ENCODE assay signal across 15 cellular contexts in the genomic region with DNA sequence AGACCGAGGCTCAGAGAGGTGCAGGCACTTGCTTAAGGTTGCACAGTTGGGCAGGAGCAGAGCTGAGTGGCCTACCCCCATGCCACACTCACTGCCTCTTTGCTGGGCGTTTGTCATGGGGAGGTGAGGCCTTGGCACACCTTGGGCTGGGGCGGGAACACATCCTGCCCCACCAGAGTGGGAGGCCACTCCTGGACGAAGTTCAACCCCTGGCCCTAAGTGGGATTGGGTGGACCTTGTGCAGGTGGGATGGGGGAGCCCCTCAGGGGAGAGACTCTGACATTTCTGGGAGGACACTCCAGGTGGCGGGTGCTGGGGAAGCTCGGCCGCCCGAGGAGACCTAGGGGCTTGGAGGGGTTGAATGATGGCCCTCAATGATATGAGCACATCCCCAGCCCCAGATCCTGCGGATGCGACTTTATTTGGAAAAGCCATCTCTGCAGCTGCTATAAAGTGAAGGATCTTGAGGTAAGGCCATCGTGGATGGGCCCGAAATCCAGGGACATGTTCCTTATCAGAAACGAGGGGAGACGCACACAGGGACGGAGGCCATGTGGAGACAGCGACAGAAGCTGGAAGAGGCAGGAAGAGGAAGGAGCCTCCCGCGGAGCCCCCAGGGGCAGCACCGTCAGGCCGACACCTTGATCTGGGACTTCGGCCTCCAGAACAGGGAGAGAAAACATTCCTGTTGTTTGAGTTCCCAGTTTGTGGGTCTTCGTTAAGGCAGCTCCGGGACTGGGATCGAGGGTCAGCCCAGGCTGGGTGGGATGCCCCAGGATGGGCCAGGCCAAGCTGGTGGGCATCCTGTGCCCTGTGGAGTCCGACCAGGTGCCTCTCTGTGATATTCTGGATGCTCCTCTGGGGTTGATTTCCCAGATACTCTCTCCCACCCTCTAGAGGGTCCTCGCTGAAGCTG.
DNase-seq lines count a peak whose midpoint lies in the region; FAIRE-seq and TF ChIP-seq lines count a peak whose summit lies in the region.
"Had no signal": no experiment of that assay in that cellular context is flagged by ENCODE, and none has a peak within 500 bp of the region (broad histone marks: within the 10 kb centered on the region; RNA-seq: fewer than 3 reads in every experiment).

No MANE protein-coding gene starts in this region.

- no peak overlapping the region for H2AFZ ChIP-seq in osteoblast (ENCODE audit: low read length)

- H3K9me3 Mint-ChIP-seq in activated naive CD4-positive, alpha-beta T cell treated with anti-CD3 and anti-CD28 coated beads, Interleukin-2, amount 50 U/mL, for 24 hours: no peaks in the 10 kb centered on the region
- H3K9me3 Mint-ChIP-seq in activated naive CD4-positive, alpha-beta T cell treated with anti-CD3 and anti-CD28 coated beads for 36 hours: no peaks in the 10 kb centered on the region
- no peaks in the 10 kb centered on the region for H3K9me3 Mint-ChIP-seq in Calu3 (ENCODE audit: low read depth, unreplicated experiment)
- H3K9me3 Mint-ChIP-seq: CD4-positive, alpha-beta T cell; IgD-negative memory B cell had no signal

- H3K4me2 ChIP-seq in BLaER1 treated with 17β-estradiol and CSF1 and Interleukin-3, amounts not matched to agents 10 nM and 100 nM: peak overlapping the region; percentile 47 to 94 (median 87)
- H3K4me2 ChIP-seq in osteoblast (ENCODE audit: insufficient read depth, low read length): no peak overlapping the region

- H3K4me1 Mint-ChIP-seq in activated naive CD4-positive, alpha-beta T cell treated with anti-CD3 and anti-CD28 coated beads, Interleukin-2, amount 50 U/mL, for 24 hours: no peaks in the 10 kb centered on the region
- H3K4me1 Mint-ChIP-seq in activated naive CD4-positive, alpha-beta T cell treated with anti-CD3 and anti-CD28 coated beads for 36 hours (ENCODE audit: low read depth): no peaks in the 10 kb centered on the region
- no peaks in the 10 kb centered on the region for H3K4me1 Mint-ChIP-seq in Calu3 (ENCODE audit: low read depth, unreplicated experiment)

- no peaks in the 10 kb centered on the region for H3K36me3 ChIP-seq in BLaER1 treated with 17β-estradiol and CSF1 and Interleukin-3, amounts not matched to agents 10 nM and 100 nM
- H3K36me3 ChIP-seq in kidney (ENCODE audit: control insufficient read depth in 1 of 2, insufficient read depth in 2 of 2, low read length in 2 of 2): no peaks in the 10 kb centered on the region
- no peaks in the 10 kb centered on the region for H3K36me3 ChIP-seq in osteoblast (ENCODE audit: insufficient read depth, low read length)

- H3K27ac Mint-ChIP-seq in activated naive CD4-positive, alpha-beta T cell treated with anti-CD3 and anti-CD28 coated beads, Interleukin-2, amount 50 U/mL, for 24 hours: peak overlapping the region; percentile 13
- H3K27ac Mint-ChIP-seq in activated naive CD4-positive, alpha-beta T cell treated with anti-CD3 and anti-CD28 coated beads for 36 hours: no peak overlapping the region
- H3K27ac Mint-ChIP-seq in Calu3 (ENCODE audit: unreplicated experiment): no peak overlapping the region
- H3K27ac Mint-ChIP-seq: CD4-positive, alpha-beta T cell; IgD-negative memory B cell had no signal

- H3K9ac ChIP-seq in BLaER1 treated with 17β-estradiol and CSF1 and Interleukin-3, amounts not matched to agents 10 nM and 100 nM: no peak overlapping the region; a peak in 3 of 22 replicates
- H3K9ac ChIP-seq in kidney (ENCODE audit: low read length in 2 of 2): no peak overlapping the region

- TF ChIP-seq CTCF in kidney (IDR thresholded peaks at IDR 0.05; ENCODE audit: borderline replicate concordance, extremely low read depth, insufficient read depth) (no peak), osteoblast (IDR thresholded peaks at IDR 0.05; ENCODE audit: extremely low read depth, low read depth, low read length) (no peak), Calu3 (IDR thresholded peaks at IDR 0.05; ENCODE audit: unreplicated experiment) (no peak)

- H3K4me3 Mint-ChIP-seq in activated naive CD4-positive, alpha-beta T cell treated with anti-CD3 and anti-CD28 coated beads, Interleukin-2, amount 50 U/mL, for 24 hours: no peak overlapping the region
- no peak overlapping the region for H3K4me3 Mint-ChIP-seq in activated naive CD4-positive, alpha-beta T cell treated with anti-CD3 and anti-CD28 coated beads for 36 hours
- H3K4me3 Mint-ChIP-seq in Calu3 (ENCODE audit: low read depth, unreplicated experiment): no peak overlapping the region
- H3K4me3 Mint-ChIP-seq: CD4-positive, alpha-beta T cell had no signal

- intact Hi-C loops in activated naive CD4-positive, alpha-beta T cell treated with anti-CD3 and anti-CD28 coated beads for 36 hours (cut with micrococcal nuclease): no loop called here
- intact Hi-C loops in kidney (cut with DNase I) (no loop called here), Calu3 (cut with micrococcal nuclease; ENCODE audit: unreplicated experiment) (no loop called here)

- no peak overlapping the region for H3K4me3 ChIP-seq in BLaER1 treated with 17β-estradiol and CSF1 and Interleukin-3, amounts not matched to agents 10 nM and 100 nM
- H3K4me3 ChIP-seq in kidney (ENCODE audit: low read length in 2 of 2) (no peak overlapping the region), osteoblast (ENCODE audit: insufficient read depth, low read length) (no peak overlapping the region)
- H3K4me3 ChIP-seq: GM12878 had no signal

- CTCF ChIA-PET in activated naive CD4-positive, alpha-beta T cell treated with anti-CD3 and anti-CD28 coated beads for 36 hours (lab: Charles Lee): no interaction called here
- CTCF ChIA-PET in Calu3 (lab: Charles Lee): no interaction called here

- no peaks in the 10 kb centered on the region for H3K79me2 ChIP-seq in osteoblast (ENCODE audit: insufficient read depth, low read length)

- H3K36me3 Mint-ChIP-seq in activated naive CD4-positive, alpha-beta T cell treated with anti-CD3 and anti-CD28 coated beads, Interleukin-2, amount 50 U/mL, for 24 hours: no peaks in the 10 kb centered on the region
- H3K36me3 Mint-ChIP-seq in activated naive CD4-positive, alpha-beta T cell treated with anti-CD3 and anti-CD28 coated beads for 36 hours (ENCODE audit: low read depth): no peaks in the 10 kb centered on the region
- H3K36me3 Mint-ChIP-seq in Calu3 (ENCODE audit: insufficient read depth, unreplicated experiment): no peaks in the 10 kb centered on the region

- DNase-seq in activated naive CD4-positive, alpha-beta T cell treated with anti-CD3 and anti-CD28 coated beads for 36 hours: no peak
- DNase-seq in kidney (peak; percentile 55), osteoblast (ENCODE audit: insufficient read length, low spot score, missing footprints) (peak; percentile 81), Calu3 (no peak), NCI-H510A (lab: John Stamatoyannopoulos, UW) (no peak)
- DNase-seq: C1 segment of cervical spinal cord; CD4-positive, alpha-beta T cell; DMS79 had no signal

- peaks cover 4% of the 10 kb centered on the region for H3K27me3 Mint-ChIP-seq in activated naive CD4-positive, alpha-beta T cell treated with anti-CD3 and anti-CD28 coated beads, Interleukin-2, amount 50 U/mL, for 24 hours
- H3K27me3 Mint-ChIP-seq in activated naive CD4-positive, alpha-beta T cell treated with anti-CD3 and anti-CD28 coated beads for 36 hours (ENCODE audit: low read depth): no peaks in the 10 kb centered on the region
- H3K27me3 Mint-ChIP-seq in Calu3 (ENCODE audit: unreplicated experiment): peaks cover 31% of the 10 kb centered on the region
- H3K27me3 Mint-ChIP-seq: CD4-positive, alpha-beta T cell had no signal

- peaks cover 67 to 89% (median 78%) of the 10 kb centered on the region in 10 experiments for H3K4me1 ChIP-seq in BLaER1 treated with 17β-estradiol and CSF1 and Interleukin-3, amounts not matched to agents 10 nM and 100 nM
- H3K4me1 ChIP-seq in kidney (ENCODE audit: control insufficient read depth in 1 of 2, insufficient read depth in 1 of 2, low read depth in 1 of 2, low read length in 2 of 2) (no peaks in the 10 kb centered on the region), osteoblast (ENCODE audit: insufficient read depth, low read length) (peaks cover 22% of the 10 kb centered on the region)

- H3K9me3 ChIP-seq in BLaER1 treated with 17β-estradiol and CSF1 and Interleukin-3, amounts not matched to agents 10 nM and 100 nM (replicated peaks in 1 of 11): peaks cover 0 to 11% (median 0%) of the 10 kb centered on the region in 11 experiments; a peak in 7 of 22 replicates
- H3K9me3 ChIP-seq in kidney (ENCODE audit: control insufficient read depth in 1 of 2, low read length in 2 of 2): no peaks in the 10 kb centered on the region
- H3K9me3 ChIP-seq in osteoblast (ENCODE audit: low read depth, low read length): no peaks in the 10 kb centered on the region

- H4K20me1 ChIP-seq in BLaER1 treated with 17β-estradiol and CSF1 and Interleukin-3, amounts not matched to agents 10 nM and 100 nM: no peaks in the 10 kb centered on the region; a peak in 1 of 22 replicates
- no peaks in the 10 kb centered on the region for H4K20me1 ChIP-seq in osteoblast (ENCODE audit: insufficient read depth, low read length)

- BruUV-seq in Calu3 (replicated peaks; lab: Mats Ljungman, UMichigan): no TSS peak

- no peak for FAIRE-seq in kidney (lab: Jason Lieb, UNC)
- FAIRE-seq: GM12878, GM18507, H54 had no signal

- H3K27me3 ChIP-seq in BLaER1 treated with 17β-estradiol and CSF1 and Interleukin-3, amounts not matched to agents 10 nM and 100 nM: no peaks in the 10 kb centered on the region
- peaks cover 21% of the 10 kb centered on the region for H3K27me3 ChIP-seq in osteoblast (ENCODE audit: insufficient read depth, low read length)

- H3K27ac ChIP-seq in BLaER1 treated with 17β-estradiol and CSF1 and Interleukin-3, amounts not matched to agents 10 nM and 100 nM: peak overlapping the region in 2 of 11 experiments; percentile 59 to 80; a peak in 3 of 22 replicates
- no peak overlapping the region for H3K27ac ChIP-seq in kidney (ENCODE audit: low read depth in 2 of 2, low read length in 2 of 2)
- no peak overlapping the region for H3K27ac ChIP-seq in osteoblast (ENCODE audit: low read depth, low read length)
- H3K27ac ChIP-seq: 22Rv1 had no signal

Comparison
In these comparisons a context has a peak if more than half of its experiments do, and no peak if none do; other contexts are left out.
1. DNase-seq: peak in kidney (single experiment) and osteoblast (single experiment); none in activated naive CD4-positive, alpha-beta T cell treated with anti-CD3 and anti-CD28 coated beads for 36 hours (single experiment), Calu3 (single experiment) and NCI-H510A (single experiment).